In genomic region chr2:43265006-43265770, GRCh38 we compare ENCODE assay signal across 18 cellular contexts. TPM values are rescaled to one million over a fixed set of nuclear protein-coding genes. Genes with fewer than 3 reads are reported as not detected.
A peak's percentile ranks its signal among the peaks of the same experiment; 100 is the strongest.
DNase-seq lines count a peak whose midpoint lies in the region; ATAC-seq and TF ChIP-seq lines count a peak whose summit lies in the region.
"Had no signal": no experiment of that assay in that cellular context is flagged by ENCODE, and none has a peak within 500 bp of the region (broad histone marks: within the 10 kb centered on the region; RNA-seq: fewer than 3 reads in every experiment).

No MANE protein-coding gene starts in this region.

- no peak overlapping the region for H3K27ac ChIP-seq in liver (ENCODE audit: low read depth in 1 of 2, low read length in 2 of 2)
- no peak overlapping the region for H3K27ac ChIP-seq in right lobe of liver
- peak overlapping the region; percentile 65 for H3K27ac ChIP-seq in hepatocyte

- H3K4me3 ChIP-seq in liver (ENCODE audit: low read depth in 1 of 3, low read length in 3 of 3), result no peak overlapping the region
- no peak overlapping the region for H3K4me3 ChIP-seq in right lobe of liver
- H3K4me3 ChIP-seq in hepatocyte, result no peak overlapping the region

- H3K79me2 ChIP-seq in hepatocyte, result no peaks in the 10 kb centered on the region

- H3K9me2 ChIP-seq in hepatocyte (replicated peaks; ENCODE audit: insufficient read depth), result no peaks in the 10 kb centered on the region

- no peak for TF ChIP-seq POLR2A in right lobe of liver (IDR thresholded peaks at IDR 0.05)

- WGBS in liver, result 86% methylated on average over 14 of the region's 14 CpGs
- WGBS in right lobe of liver (ENCODE audit: insufficient coverage, low coverage, low lambda C conversion rate, missing lambda C conversion rate), result 73% methylated on average over 7 of the region's 14 CpGs
- 48% methylated on average over 14 of the region's 14 CpGs for WGBS in hepatocyte (ENCODE audit: low lambda C conversion rate, missing lambda C conversion rate)

- H3K36me3 ChIP-seq in liver (ENCODE audit: control insufficient read depth in 4 of 4, insufficient read depth in 3 of 4, low read depth in 1 of 4, low read length in 3 of 4), result peaks cover 0 to 1% (median 0%) of the 10 kb centered on the region in 4 donors
- H3K36me3 ChIP-seq in right lobe of liver, result no peaks in the 10 kb centered on the region
- H3K36me3 ChIP-seq in hepatocyte (replicated peaks; ENCODE audit: insufficient read depth, low read depth), result no peaks in the 10 kb centered on the region

- no peaks in the 10 kb centered on the region for H4K20me1 ChIP-seq in hepatocyte (ENCODE audit: insufficient read depth, poor library complexity, severe bottlenecking)

- H2AFZ ChIP-seq in hepatocyte, result no peak overlapping the region

- peak overlapping the region; percentile 26 for H3K4me2 ChIP-seq in hepatocyte

- TF ChIP-seq CTCF in liver (IDR thresholded peaks at IDR 0.05; ENCODE audit: low read depth, low read length, missing input control) (no peak), right lobe of liver (IDR thresholded peaks at IDR 0.05) (no peak), hepatocyte (IDR thresholded peaks at IDR 0.05; ENCODE audit: poor library complexity) (no peak)

- intact Hi-C loops in right lobe of liver (cut with DNase I), result no loop called here
- intact Hi-C loops in sciatic nerve (cut with DNase I), result no loop called here

- peaks cover 0 to 4% (median 0%) of the 10 kb centered on the region in 4 donors for H3K4me1 ChIP-seq in liver (ENCODE audit: control insufficient read depth in 4 of 4, insufficient read depth in 4 of 4, low read length in 3 of 4)
- no peaks in the 10 kb centered on the region for H3K4me1 ChIP-seq in right lobe of liver
- H3K4me1 ChIP-seq in hepatocyte (ENCODE audit: insufficient read depth), result peaks cover 34% of the 10 kb centered on the region

- no peak for DNase-seq in right lobe of liver
- DNase-seq in hepatocyte (ENCODE audit: low spot score), result no peak
- DNase-seq in sciatic nerve (ENCODE audit: low spot score), result peak; percentile 69
- DNase-seq in NCI-H1436 treated with DMSO at 0.1 percent for 48 hours (lab: John Stamatoyannopoulos, UW), result no peak
- no peak for DNase-seq in stimulated activated CD4-positive, alpha-beta T cell treated with anti-CD3 and anti-CD28 coated beads, Interleukin-4, amount 100 ng/mL, for 4 hours
- DNase-seq: ACHN; activated CD4-positive, alpha-beta T cell treated with anti-CD3 and anti-CD28 coated beads, Interleukin-2, amount 50 U/mL, for 48 hours; activated naive CD4-positive, alpha-beta T cell treated with Interleukin-2 at 50 U/mL for 16 hours; DND-41; Kasumi-1; naive thymus-derived CD8-positive, alpha-beta T cell; NCI-H2081 treated with DMSO at 0.1 percent for 48 hours; OCI-M1; stimulated activated naive CD4-positive, alpha-beta T cell; T-helper 2 cell had no signal

- H3K27me3 ChIP-seq in liver (ENCODE audit: control insufficient read depth in 4 of 4, insufficient read depth in 4 of 4, low read length in 3 of 4) (no peaks in the 10 kb centered on the region), right lobe of liver (no peaks in the 10 kb centered on the region), hepatocyte (no peaks in the 10 kb centered on the region)

- H3K9me3 ChIP-seq in liver (ENCODE audit: control insufficient read depth in 4 of 4, low read length in 3 of 4) (no peaks in the 10 kb centered on the region), right lobe of liver (no peaks in the 10 kb centered on the region), hepatocyte (ENCODE audit: low read depth) (no peaks in the 10 kb centered on the region)

- no peak overlapping the region for H3K9ac ChIP-seq in liver (ENCODE audit: low read depth in 1 of 2, low read length in 2 of 2)

- no peak for TF ChIP-seq RAD21 in liver (IDR thresholded peaks at IDR 0.05)

- ATAC-seq in right lobe of liver, result no peak
- peak; percentile 32 for ATAC-seq in sciatic nerve
- no peak for ATAC-seq in HG03439 (IDR thresholded peaks at IDR 0.05; ENCODE audit: unreplicated experiment)
- no peak for ATAC-seq in HG02973 (IDR thresholded peaks at IDR 0.05; ENCODE audit: unreplicated experiment)
- ATAC-seq: naive thymus-derived CD8-positive, alpha-beta T cell had no signal

TF ChIP-seq in liver, 16 proteins besides CTCF, POLR2A, EP300 and RAD21:
- TF ChIP-seq SP1 (IDR thresholded peaks at IDR 0.05) (no peak), MAX (IDR thresholded peaks at IDR 0.05) (no peak), JUND (IDR thresholded peaks at IDR 0.05) (no peak), NR2F2 (IDR thresholded peaks at IDR 0.05) (peak; percentile 15)

RNA-seq across cellular contexts. Expression of gene ZFP36L2, which starts 38.8 kb away (rescaled TPM):
- total RNA-seq in liver (10 to 100 TPM; 10.3 to 19.7 TPM), right lobe of liver (10 to 100 TPM; 20.8 to 50.0 (median 33.6) TPM), hepatocyte (77.6 and 85.1 TPM in 2 replicates), sciatic nerve (172 TPM)
- polyA plus RNA-seq in liver (10 to 100 TPM; 18.1 to 26.8 TPM), hepatocyte (266 and 285 TPM in 2 replicates)
